In the genomic region with DNA sequence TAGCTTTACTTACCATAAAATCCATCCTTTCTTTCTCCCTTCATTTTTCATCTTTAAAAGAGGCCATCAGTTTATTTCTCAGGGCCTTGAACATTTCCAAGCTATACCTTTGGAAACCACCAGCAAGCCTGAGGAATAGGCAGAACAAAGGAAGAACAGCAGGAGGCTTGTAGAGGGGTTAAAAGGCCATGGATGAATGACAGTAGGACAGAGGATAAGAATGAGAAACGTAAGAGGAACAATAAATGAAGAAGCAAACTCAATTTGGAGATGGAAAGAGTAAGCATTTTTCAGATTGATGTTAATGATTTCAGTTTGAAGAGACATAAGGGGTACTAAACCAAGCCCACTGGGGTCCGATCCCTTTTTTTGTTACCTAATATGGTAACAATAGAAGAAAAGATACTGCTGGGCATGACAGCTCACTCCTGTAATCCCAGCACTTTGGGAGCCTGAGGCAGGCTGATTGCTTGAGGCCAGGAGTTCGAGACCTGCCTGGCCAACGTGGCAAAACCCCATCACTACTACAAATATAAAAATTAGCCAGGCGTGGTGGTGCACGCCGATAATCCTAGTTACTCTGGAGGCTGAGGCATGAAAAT, we compare ENCODE assay signal across 2 cellular contexts.
TF ChIP-seq lines count a peak whose summit lies in the region.

No MANE protein-coding gene starts in this region.

TF ChIP-seq in GM23338, 12 proteins besides CTCF, POLR2A, EP300 and RAD21 (continued from another document):
- TF ChIP-seq EZH2 (IDR thresholded peaks at IDR 0.05; ENCODE audit: low read depth, unreplicated experiment) (no peak), POLR2AphosphoS5 (IDR thresholded peaks at IDR 0.05; ENCODE audit: low read depth) (no peak), REST (IDR thresholded peaks at IDR 0.05; ENCODE audit: unreplicated experiment) (no peak), ETS1 (IDR thresholded peaks at IDR 0.05) (no peak), JUNB (IDR thresholded peaks at IDR 0.05; ENCODE audit: unreplicated experiment) (no peak)

TF ChIP-seq in HEK293T, 16 proteins besides CTCF, POLR2A, EP300 and RAD21 (continued from another document):
- TF ChIP-seq HDGF (IDR thresholded peaks at IDR 0.05; ENCODE audit: borderline replicate concordance): no peak
- no peak for TF ChIP-seq FOXK2 (IDR thresholded peaks at IDR 0.05)
- no peak for TF ChIP-seq FOXA1 (IDR thresholded peaks at IDR 0.05)
- no peak for TF ChIP-seq SUZ12 (IDR thresholded peaks at IDR 0.05)
- TF ChIP-seq ELF4 (IDR thresholded peaks at IDR 0.05): no peak
- TF ChIP-seq LEF1 (IDR thresholded peaks at IDR 0.05; ENCODE audit: borderline replicate concordance): no peak
- no peak for TF ChIP-seq SP1 (IDR thresholded peaks at IDR 0.05)
- TF ChIP-seq TARDBP (IDR thresholded peaks at IDR 0.05): no peak
TF ChIP-seq in HEK293T: peak in this region for 0.
